ENCODE assay signal across 9 cellular contexts in genomic region chr1:212752934-212753497, GRCh38. TPM values are rescaled to one million over a fixed set of nuclear protein-coding genes. Genes with fewer than 3 reads are reported as not detected.
A peak's percentile ranks its signal among the peaks of the same experiment; 100 is the strongest.
DNase-seq lines count a peak whose midpoint lies in the region; ATAC-seq and TF ChIP-seq lines count a peak whose summit lies in the region.
"Had no signal": no experiment of that assay in that cellular context is flagged by ENCODE, and none has a peak within 500 bp of the region (broad histone marks: within the 10 kb centered on the region; RNA-seq: fewer than 3 reads in every experiment).

No MANE protein-coding gene starts in this region.

- intact Hi-C loops in right cardiac atrium (cut with DNase I) (no loop called here), cardiac septum (cut with DNase I) (no loop called here), upper lobe of right lung (cut with DNase I) (loop anchor here (10.0 kb wide), 1 partner anchor 278 kb away; no protein-coding TSS in a partner anchor)

- H3K4me3 ChIP-seq in right cardiac atrium (ENCODE audit: low read length) (no peak overlapping the region), fibroblast of pulmonary artery (replicated peaks; ENCODE audit: low read depth, low read length) (peak overlapping the region; percentile 15), upper lobe of right lung (peak overlapping the region; percentile 12)

- H3K27ac ChIP-seq in right cardiac atrium (ENCODE audit: low read length) (peak overlapping the region; percentile 24), upper lobe of right lung (peak overlapping the region; percentile 33)

- H3K9me3 ChIP-seq in right cardiac atrium (ENCODE audit: control insufficient read depth, low read length): no peaks in the 10 kb centered on the region
- H3K9me3 ChIP-seq in upper lobe of right lung: no peaks in the 10 kb centered on the region

- H3K27me3 ChIP-seq in right cardiac atrium (ENCODE audit: control insufficient read depth, insufficient read depth): no peaks in the 10 kb centered on the region
- H3K27me3 ChIP-seq in upper lobe of right lung: no peaks in the 10 kb centered on the region

- no peak for ATAC-seq in right cardiac atrium
- no peak for ATAC-seq in upper lobe of right lung

- 55% methylated on average over 3 of the region's 3 CpGs for WGBS in right cardiac atrium

- TF ChIP-seq CTCF in fibroblast of pulmonary artery (IDR thresholded peaks at IDR 0.05; ENCODE audit: low read length, missing control alignments) (no peak), upper lobe of right lung (IDR thresholded peaks at IDR 0.05) (no peak)

- no peaks in the 10 kb centered on the region for H3K36me3 ChIP-seq in upper lobe of right lung

- peaks cover 2% of the 10 kb centered on the region for H3K4me1 ChIP-seq in right cardiac atrium (ENCODE audit: control insufficient read depth, insufficient read depth, low read length)
- H3K4me1 ChIP-seq in upper lobe of right lung: peaks cover 31% of the 10 kb centered on the region

- DNase-seq in right cardiac atrium (no peak), cardiac septum (ENCODE audit: low spot score) (no peak), NAMALWA (ENCODE audit: low spot score) (peak; percentile 22), fibroblast of pulmonary artery (ENCODE audit: low read depth) (peak; percentile 11), upper lobe of right lung (no peak), NCI-H2107 treated with DMSO at 0.1 percent for 48 hours (lab: John Stamatoyannopoulos, UW; ENCODE audit: unreplicated experiment) (no peak)
- DNase-seq in stimulated activated CD4-positive, alpha-beta T cell treated with anti-CD3 and anti-CD28 coated beads, Interleukin-4, amount 100 ng/mL, for 24 hours: no peak
- DNase-seq in activated CD8-positive, alpha-beta memory T cell treated with anti-CD3 and anti-CD28 coated beads, Interleukin-2, amount 50 U/mL, for 4 hours: no peak
- DNase-seq: NK-92 treated with Interleukin-12 subunit alpha and Interleukin-12 subunit beta, amount 100 ng/mL, for 24 hours had no signal

RNA-seq across cellular contexts. Expression of gene NSL1, which starts 38.6 kb away (rescaled TPM):
- 10 to 100 TPM; 22.5 to 30.6 (median 26.3) TPM for total RNA-seq in right cardiac atrium
- 22.7 TPM for polyA plus RNA-seq in right cardiac atrium
- total RNA-seq in cardiac septum: 27.0 TPM
- total RNA-seq in upper lobe of right lung: 30.2 TPM

RNA-seq across cellular contexts. Expression of gene TATDN3, which starts 38.7 kb away (rescaled TPM):
- total RNA-seq in right cardiac atrium (10 to 100 TPM; 15.0 to 20.6 (median 18.8) TPM), cardiac septum (22.4 TPM), upper lobe of right lung (13.0 TPM)
- polyA plus RNA-seq in right cardiac atrium: 23.3 TPM

RNA-seq across cellular contexts. Expression of gene BATF3, which starts 53.4 kb away (rescaled TPM):
- total RNA-seq in right cardiac atrium: 1 to 10 TPM in 2 of 4 donors, under 1 TPM in 2; 0.49 to 3.1 (median 0.94) TPM
- polyA plus RNA-seq in right cardiac atrium: 0.75 TPM
- total RNA-seq in cardiac septum: 1.9 TPM
- total RNA-seq in upper lobe of right lung: 10.0 TPM

Comparison
In these comparisons a context has a peak if more than half of its experiments do, and no peak if none do; other contexts are left out.
1. DNase-seq: peak in NAMALWA (single experiment) and fibroblast of pulmonary artery (single experiment); none in right cardiac atrium (0 of 3), cardiac septum (single experiment), upper lobe of right lung (single experiment), stimulated activated CD4-positive, alpha-beta T cell treated with anti-CD3 and anti-CD28 coated beads, Interleukin-4, amount 100 ng/mL, for 24 hours (single experiment), NCI-H2107 treated with DMSO at 0.1 percent for 48 hours (single experiment) and activated CD8-positive, alpha-beta memory T cell treated with anti-CD3 and anti-CD28 coated beads, Interleukin-2, amount 50 U/mL, for 4 hours (single experiment).